In genomic region chr1:170682159-170682558, GRCh38 we compare ENCODE assay signal across 23 cellular contexts. TPM values are rescaled to one million over a fixed set of nuclear protein-coding genes. Genes with fewer than 3 reads are reported as not detected.
"Had no signal": no experiment of that assay in that cellular context is flagged by ENCODE, and none has a peak within 500 bp of the region (broad histone marks: within the 10 kb centered on the region; RNA-seq: fewer than 3 reads in every experiment).

No MANE protein-coding gene starts in this region.

- H3K27ac ChIP-seq: body of pancreas, gastroesophageal sphincter, suprapubic skin, upper lobe of right lung had no signal

- H3K36me3 ChIP-seq: gastroesophageal sphincter, heart right ventricle, suprapubic skin, upper lobe of right lung had no signal

- ATAC-seq: activated CD8-positive, alpha-beta T cell treated with anti-CD3 and anti-CD28 coated beads, Interleukin-2, amount 10 ng/mL, durations not matched to agents 7 days and 5 days; body of pancreas; gastroesophageal sphincter; left lobe of liver; mucosa of descending colon; naive thymus-derived CD8-positive, alpha-beta T cell; T-helper 17 cell; upper lobe of right lung had no signal

- H3K9me3 ChIP-seq: body of pancreas, gastroesophageal sphincter, heart right ventricle, mucosa of descending colon, suprapubic skin, upper lobe of right lung had no signal

- H3K4me1 ChIP-seq: body of pancreas had no signal

- DNase-seq: activated B cell treated with CpG ODN at 0.5 μM for 24 hours; activated CD4-positive, alpha-beta T cell treated with anti-CD3 and anti-CD28 coated beads for 48 hours; activated CD8-positive, alpha-beta memory T cell treated with anti-CD3 and anti-CD28 coated beads, Interleukin-2, amount 50 U/mL, for 4 hours; activated CD8-positive, alpha-beta T cell treated with anti-CD3 and anti-CD28 coated beads, Interleukin-2, amount 10 ng/mL, durations not matched to agents 7 days and 5 days; activated effector memory CD4-positive, alpha-beta T cell treated with anti-CD3 and anti-CD28 coated beads, Interleukin-2, amount 50 U/mL, for 16 hours; activated T-cell treated with anti-CD3 and anti-CD28 coated beads, Interleukin-2, amount 50 U/mL, for 48 hours; body of pancreas; effector CD8-positive, alpha-beta T cell; heart right ventricle; islet precursor cell; mammary epithelial cell; mucosa of descending colon; naive thymus-derived CD8-positive, alpha-beta T cell; posterior cingulate gyrus; stimulated activated CD4-positive, alpha-beta T cell treated with anti-CD3 and anti-CD28 coated beads, Interleukin-4, amount 100 ng/mL, for 4 hours; stimulated activated CD8-positive, alpha-beta memory T cell treated with anti-CD3 and anti-CD28 coated beads, Interleukin-4, amount 100 ng/mL, for 48 hours; stimulated activated naive CD4-positive, alpha-beta T cell treated with Interleukin-2 at 50 U/mL for 16 hours; T-helper 17 cell; upper lobe of right lung had no signal

- H3K4me3 ChIP-seq: body of pancreas, gastroesophageal sphincter, heart right ventricle, mucosa of descending colon, skin epidermis, suprapubic skin, upper lobe of right lung had no signal

- H3K27me3 ChIP-seq: body of pancreas, heart right ventricle, suprapubic skin, upper lobe of right lung had no signal

RNA-seq across cellular contexts. Expression of gene PRRX1, which starts 18.2 kb away (rescaled TPM):
- total RNA-seq: activated B cell treated with CpG ODN at 0.5 μM for 24 hours; activated CD8-positive, alpha-beta T cell treated with anti-CD3 and anti-CD28 coated beads, Interleukin-2, amount 10 ng/mL, durations not matched to agents 7 days and 5 days; naive thymus-derived CD8-positive, alpha-beta T cell; T-helper 17 cell had no signal
- polyA plus RNA-seq: naive thymus-derived CD8-positive, alpha-beta T cell had no signal
